In genomic region chr3:142888484-142889262, GRCh38 we compare ENCODE assay signal across 8 cellular contexts. TPM values are rescaled to one million over a fixed set of nuclear protein-coding genes. Genes with fewer than 3 reads are reported as not detected.
DNase-seq lines count a peak whose midpoint lies in the region; ATAC-seq and TF ChIP-seq lines count a peak whose summit lies in the region.

Gene PCOLCE2, minus strand, starts transcription at chr3:142889083. Its CDS starts 187 bp downstream, at chr3:142888896.

- H3K9me3 Mint-ChIP-seq in effector memory CD8-positive, alpha-beta T cell: no peaks in the 10 kb centered on the region

- H2BK15ac ChIP-seq in mesenchymal stem cell (ENCODE audit: low read depth, poor library complexity, severe bottlenecking): no peak within 1 kb of the TSS

- no peak within 1 kb of the TSS for H2BK5ac ChIP-seq in mesenchymal stem cell (ENCODE audit: low read depth, low read length, poor library complexity, severe bottlenecking)

- H3K9ac ChIP-seq in mesenchymal stem cell (ENCODE audit: low read length): peak within 1 kb of the TSS; percentile 91

- H3K36me3 Mint-ChIP-seq in effector memory CD8-positive, alpha-beta T cell (ENCODE audit: insufficient read depth): no peaks in the 10 kb centered on the region

- H3K4me2 ChIP-seq in mesenchymal stem cell (ENCODE audit: low read length, poor library complexity, severe bottlenecking): peak within 1 kb of the TSS; percentile 85

- peaks cover 0 to 9% of the 10 kb centered on the region in 2 experiments for H3K36me3 ChIP-seq in mesenchymal stem cell (ENCODE audit: control insufficient read depth in 1 of 2, insufficient read depth in 2 of 2, low read depth in 1 of 2, low read length in 2 of 2)
- no peaks in the 10 kb centered on the region for H3K36me3 ChIP-seq in testis (ENCODE audit: low read depth, missing control alignments)

- H3K4me1 ChIP-seq in mesenchymal stem cell (ENCODE audit: control insufficient read depth, insufficient read depth, low read depth, low read length) (peaks cover 8% of the 10 kb centered on the region), testis (peaks cover 7% of the 10 kb centered on the region)

- peak; percentile 27 for ATAC-seq in effector memory CD8-positive, alpha-beta T cell (replicated peaks)
- no peak for ATAC-seq in GM19324 (IDR thresholded peaks at IDR 0.05; ENCODE audit: low FRiP score, unreplicated experiment)

- peak within 1 kb of the TSS; percentile 81 for H2AFZ ChIP-seq in mesenchymal stem cell (ENCODE audit: low read depth, low read length)

- no peak for TF ChIP-seq CTCF in testis (IDR thresholded peaks at IDR 0.05)

- H4K91ac ChIP-seq in mesenchymal stem cell (ENCODE audit: low read length): no peak within 1 kb of the TSS

- peak within 1 kb of the TSS in 1 of 2 experiments; percentile 67 for H3K23ac ChIP-seq in mesenchymal stem cell (ENCODE audit: low read length in 2 of 2)

- under 1% methylated on average over 73 of the region's 80 CpGs for WGBS in mesenchymal stem cell
- WGBS in testis, 2 donors: 1% methylated on average over 29 to 41 of the region's 80 CpGs

- no peak within 1 kb of the TSS for H2AK5ac ChIP-seq in mesenchymal stem cell (ENCODE audit: low read length, severe bottlenecking)

- H3K4me3 ChIP-seq in mesenchymal stem cell (ENCODE audit: insufficient read depth in 1 of 2, low read depth in 1 of 2, low read length in 2 of 2) (peak within 1 kb of the TSS; percentile 76 to 86), testis (peak within 1 kb of the TSS; percentile 51 to 65)

- H3K9me3 ChIP-seq in mesenchymal stem cell (ENCODE audit: control insufficient read depth, low read length): no peaks in the 10 kb centered on the region
- no peaks in the 10 kb centered on the region for H3K9me3 ChIP-seq in testis

- peak within 1 kb of the TSS; percentile 65 to 75 for H3K4me3 Mint-ChIP-seq in effector memory CD8-positive, alpha-beta T cell

- H2BK120ac ChIP-seq in mesenchymal stem cell (ENCODE audit: low read depth, low read length): no peak within 1 kb of the TSS

- peak; percentile 4 for DNase-seq in G401 (ENCODE audit: low spot score)
- DNase-seq in HT1080 (ENCODE audit: low read depth): peak; percentile 61
- DNase-seq in SW480 (ENCODE audit: low spot score): peak; percentile 58
- DNase-seq in effector memory CD8-positive, alpha-beta T cell: no peak
- DNase-seq in mesenchymal stem cell: peak; percentile 9
- peak; percentile 21 for DNase-seq in testis
- DNase-seq in effector CD4-positive, alpha-beta T cell: no peak

- H3K27me3 Mint-ChIP-seq in effector memory CD8-positive, alpha-beta T cell: peaks cover 67 to 79% of the 10 kb centered on the region in 2 donors

- H3K79me1 ChIP-seq in mesenchymal stem cell (replicated peaks; ENCODE audit: low read length, poor library complexity, severe bottlenecking): no peaks in the 10 kb centered on the region

- H3K27ac ChIP-seq in mesenchymal stem cell (ENCODE audit: low read length, poor library complexity, severe bottlenecking): no peak within 1 kb of the TSS
- peak within 1 kb of the TSS; percentile 5 to 21 for H3K27ac ChIP-seq in testis

- no peak within 1 kb of the TSS for H3K4ac ChIP-seq in mesenchymal stem cell (ENCODE audit: low read depth in 1 of 2, low read length in 2 of 2)

- in situ Hi-C loops in G401 (cut with HindIII; ENCODE audit: low sequenced_read_pairs): no loop called here

- no peak within 1 kb of the TSS for H3K27ac Mint-ChIP-seq in effector memory CD8-positive, alpha-beta T cell

- intact Hi-C loops in testis (cut with DNase I; ENCODE audit: low total_unique reads): no loop called here

- peaks cover 3 to 4% of the 10 kb centered on the region in 2 donors for H3K4me1 Mint-ChIP-seq in effector memory CD8-positive, alpha-beta T cell (ENCODE audit: low read depth in 2 of 2)

- H2BK12ac ChIP-seq in mesenchymal stem cell (ENCODE audit: low read length in 2 of 2): no peak within 1 kb of the TSS

- no peak for TF ChIP-seq POLR2A in testis (IDR thresholded peaks at IDR 0.05)

- no peak within 1 kb of the TSS for H4K8ac ChIP-seq in mesenchymal stem cell (ENCODE audit: low read length)

- no peaks in the 10 kb centered on the region for H3K27me3 ChIP-seq in mesenchymal stem cell (ENCODE audit: control insufficient read depth in 1 of 2, insufficient read depth in 1 of 2, low read length in 2 of 2)
- no peaks in the 10 kb centered on the region for H3K27me3 ChIP-seq in testis

- peak within 1 kb of the TSS in 1 of 2 experiments; percentile 82 for H3K14ac ChIP-seq in mesenchymal stem cell (ENCODE audit: low read length in 2 of 2)

- peak within 1 kb of the TSS in 1 of 2 experiments; percentile 18 for H3K18ac ChIP-seq in mesenchymal stem cell (ENCODE audit: low read depth in 1 of 2, low read length in 2 of 2)

RNA-seq across cellular contexts. Expression of gene PCOLCE2, which starts in this region (rescaled TPM):
- 13.0 and 36.6 TPM in 2 replicates for total RNA-seq in G401 (2014; rRNA removed; shearing (Covaris generic))
- 22.7 and 34.1 TPM in 2 replicates for total RNA-seq in HT1080 (2014; rRNA removed; shearing (Covaris generic))
- polyA plus RNA-seq in HT1080 (2015; cell fraction: cytosol; rRNA removed): 5.2 and 7.0 TPM in 2 replicates
- polyA plus RNA-seq in HT1080 (2015; cell fraction: nucleus; rRNA removed): 4.9 and 5.8 TPM in 2 replicates
- 0.04 TPM for polyA plus RNA-seq in mesenchymal stem cell (2013, experiment 1 of 2)
- 0.07 TPM for polyA plus RNA-seq in mesenchymal stem cell (2013, experiment 2 of 2)
- 10 to 100 TPM; 10.7 to 14.4 TPM for total RNA-seq in testis
- 15.4 TPM for polyA plus RNA-seq in testis (ENCODE audit: insufficient read depth, low read depth, low replicate concordance)

Comparison
In these comparisons a context has a peak if more than half of its experiments do, and no peak if none do; other contexts are left out.
1. DNase-seq: peak in G401 (single experiment), HT1080 (single experiment), SW480 (single experiment), mesenchymal stem cell (single experiment) and testis (single experiment); none in effector memory CD8-positive, alpha-beta T cell (0 of 3) and effector CD4-positive, alpha-beta T cell (single experiment).